In genomic region chr20:38315290-38315966, GRCh38 we compare ENCODE assay signal across 14 cellular contexts. TPM values are rescaled to one million over a fixed set of nuclear protein-coding genes. Genes with fewer than 3 reads are reported as not detected.
DNase-seq lines count a peak whose midpoint lies in the region; ATAC-seq and TF ChIP-seq lines count a peak whose summit lies in the region.
"Had no signal": no experiment of that assay in that cellular context is flagged by ENCODE, and none has a peak within 500 bp of the region (broad histone marks: within the 10 kb centered on the region; RNA-seq: fewer than 3 reads in every experiment).

No MANE protein-coding gene starts in this region.

- no peak overlapping the region for H3K23ac ChIP-seq in IMR-90 (ENCODE audit: low read depth, low read length)

- in situ Hi-C loops in IMR-90 (cut with MboI; ENCODE audit: low sequenced_read_pairs), result no loop called here

- no peak overlapping the region for H3K14ac ChIP-seq in IMR-90 (replicated peaks; ENCODE audit: low read depth, low read length)

- 63% methylated on average over 4 of the region's 5 CpGs; no CpG with 5 or more reads in 1 of the 2 experiments for WGBS in IMR-90 (ENCODE audit: extremely low coverage in 2 of 2, insufficient read length in 1 of 2), 2 experiments
- WGBS in sigmoid colon, 2 donors, result 67 to 70% methylated on average over 5 of the region's 5 CpGs

- peaks cover 43% of the 10 kb centered on the region for H3K27me3 ChIP-seq in IMR-90 (ENCODE audit: control insufficient read depth, insufficient read depth, low read length)
- peaks cover 0 to 8% (median 0%) of the 10 kb centered on the region in 3 donors for H3K27me3 ChIP-seq in sigmoid colon
- H3K27me3 ChIP-seq: right lobe of liver had no signal

- H2BK120ac ChIP-seq in IMR-90 (ENCODE audit: low read depth, low read length), result no peak overlapping the region

- peak; percentile 41 for TF ChIP-seq RAD21 in IMR-90 (IDR thresholded peaks at IDR 0.05; ENCODE audit: low read length)

- H2AK9ac ChIP-seq in IMR-90 (replicated peaks; ENCODE audit: low read depth, low read length, poor library complexity), result no peak overlapping the region

- H3K4me3 ChIP-seq in IMR-90 (ENCODE audit: insufficient read depth, low read depth, low read length) (no peak overlapping the region), sigmoid colon (no peak overlapping the region)
- H3K4me3 ChIP-seq: right lobe of liver had no signal

- H4K91ac ChIP-seq in IMR-90 (ENCODE audit: insufficient read depth, low read depth, low read length), result no peak overlapping the region

- TF ChIP-seq CTCF in IMR-90 (conservative IDR thresholded peaks at IDR 0.05; ENCODE audit: low read depth, low read length) (no peak; the same call in 1 of the 2 replicates), sigmoid colon (IDR thresholded peaks at IDR 0.05) (no peak)

- H3K9me3 ChIP-seq in IMR-90 (ENCODE audit: control insufficient read depth, insufficient read depth, low read length) (no peaks in the 10 kb centered on the region), sigmoid colon (no peaks in the 10 kb centered on the region)
- H3K9me3 ChIP-seq: right lobe of liver had no signal

- TF ChIP-seq EP300 in sigmoid colon (IDR thresholded peaks at IDR 0.05), result no peak

- no peak overlapping the region for H4K5ac ChIP-seq in IMR-90 (ENCODE audit: low read depth, low read length)

- H3K27ac ChIP-seq in IMR-90 (ENCODE audit: insufficient read depth, low read length), result no peak overlapping the region
- no peak overlapping the region for H3K27ac ChIP-seq in sigmoid colon
- H3K27ac ChIP-seq: right lobe of liver had no signal

- POLR2A ChIA-PET in IMR-90 (lab: Charles Lee; ENCODE audit: unreplicated experiment), result no interaction called here

- ATAC-seq in IMR-90 (ENCODE audit: low read depth), result peak; percentile 32; the same call in 1 of the 2 replicates
- ATAC-seq: activated T-helper 17 cell treated with anti-CD3 and anti-CD28 coated beads, Interleukin-2, amount 50 U/mL, for 72 hours had no signal

- H4K8ac ChIP-seq in IMR-90 (ENCODE audit: low read depth in 2 of 2, low read length in 2 of 2), result no peak overlapping the region

- H2AK5ac ChIP-seq in IMR-90 (ENCODE audit: low read depth, low read length), result no peak overlapping the region

- H4K20me1 ChIP-seq in IMR-90 (ENCODE audit: insufficient read depth, low read length), result no peaks in the 10 kb centered on the region

- H3K18ac ChIP-seq in IMR-90 (ENCODE audit: low read depth, low read length), result no peak overlapping the region

- BruUV-seq in IMR-90 (replicated peaks; lab: Mats Ljungman, UMichigan), result no TSS peak

- no peaks in the 10 kb centered on the region for H3K79me1 ChIP-seq in IMR-90 (ENCODE audit: low read depth in 1 of 2, low read length in 2 of 2)

- H3K36me3 ChIP-seq in IMR-90 (ENCODE audit: control insufficient read depth, insufficient read depth, low read length) (no peaks in the 10 kb centered on the region), sigmoid colon (no peaks in the 10 kb centered on the region)
- H3K36me3 ChIP-seq: right lobe of liver had no signal

- dilution Hi-C loops in IMR-90 (cut with HindIII; ENCODE audit: low sequenced_read_pairs, unreplicated experiment), result no loop called here

- no peak overlapping the region for H3K9ac ChIP-seq in IMR-90 (ENCODE audit: low read depth, low read length)

- H2BK5ac ChIP-seq in IMR-90 (ENCODE audit: low read depth, low read length, poor library complexity, severe bottlenecking), result no peak overlapping the region

- no peak overlapping the region for H3K4me2 ChIP-seq in IMR-90 (ENCODE audit: low read depth, low read length)

- no peak overlapping the region for H2BK15ac ChIP-seq in IMR-90 (ENCODE audit: low read depth, low read length)

- H2AFZ ChIP-seq in IMR-90 (replicated peaks; ENCODE audit: low read length, poor library complexity), result peak overlapping the region; percentile 61

- TF ChIP-seq POLR2A in IMR-90 (IDR thresholded peaks at IDR 0.05; ENCODE audit: low read depth, low read length) (no peak), sigmoid colon (IDR thresholded peaks at IDR 0.05) (no peak)

- no peaks in the 10 kb centered on the region for H3K4me1 ChIP-seq in IMR-90 (ENCODE audit: control insufficient read depth, insufficient read depth, low read length)
- H3K4me1 ChIP-seq in sigmoid colon, result no peaks in the 10 kb centered on the region
- H3K4me1 ChIP-seq: right lobe of liver had no signal

- H3K4ac ChIP-seq in IMR-90 (ENCODE audit: low read depth, low read length), result no peak overlapping the region

- no peaks in the 10 kb centered on the region for H3K9me1 ChIP-seq in IMR-90 (ENCODE audit: insufficient read depth, low read length)

- intact Hi-C loops in IMR-90 (cut with micrococcal nuclease), result no loop called here
- intact Hi-C loops in sigmoid colon (cut with DNase I), result no loop called here

- CTCF ChIA-PET in IMR-90 (lab: Yijun Ruan, JAX), result interaction anchor here (0.6 to 1.5 kb wide), 4 partner anchors 72 to 93 kb away, joined by 3 read pairs; no protein-coding TSS in a partner anchor

- H3K56ac ChIP-seq in IMR-90 (ENCODE audit: extremely low read depth, insufficient read depth, low read length), result no peak overlapping the region

- H2BK20ac ChIP-seq in IMR-90 (ENCODE audit: low read depth, low read length), result no peak overlapping the region

- DNase-seq in Ammon's horn (ENCODE audit: low spot score) (peak; percentile 69), IMR-90 (peak; percentile 41), astrocyte of the hippocampus (ENCODE audit: low read depth, low spot score) (peak; percentile 35), left kidney (ENCODE audit: low read depth, low spot score) (peak; percentile 54), sigmoid colon (no peak), HuH-7.5 (ENCODE audit: low spot score) (no peak)
- DNase-seq in activated CD4-positive, alpha-beta T cell treated with anti-CD3 and anti-CD28 coated beads for 4 hours, result no peak
- DNase-seq in effector CD8-positive, alpha-beta T cell (lab: John Stamatoyannopoulos, UW), result no peak
- DNase-seq: activated CD4-positive, CD25-positive, alpha-beta regulatory T cell treated with anti-CD3 and anti-CD28 coated beads, Interleukin-2, amount 50 U/mL, for 72 hours; right lobe of liver; Right ventricle myocardium superior had no signal

TF ChIP-seq in IMR-90, 13 proteins besides CTCF, POLR2A, EP300 and RAD21:
- TF ChIP-seq SMC3 (IDR thresholded peaks at IDR 0.05; ENCODE audit: low read depth, low read length) (0 out of 2 replicates have a peak, but pooled peaks have one; percentile 23), BHLHE40 (IDR thresholded peaks at IDR 0.05; ENCODE audit: low read depth, low read length) (no peak), USF2 (IDR thresholded peaks at IDR 0.05; ENCODE audit: low read depth, low read length) (no peak)

RNA-seq across cellular contexts. Expression of gene BPI, which starts 11.5 kb away (rescaled TPM):
- total RNA-seq in IMR-90 (2012; rRNA removed) (not detected in 2 replicates), sigmoid colon (under 1 TPM in 1 of 4 donors, not detected in 3; 0.99 TPM)
- polyA plus RNA-seq in IMR-90 (2012; rRNA removed) (0.05 and 0.06 TPM in 2 replicates), sigmoid colon (under 1 TPM in 1 of 3 donors, not detected in 2; 0.09 TPM)
- polyA plus RNA-seq in IMR-90 (2012; cell fraction: cytosol; rRNA removed), result 0.10 TPM in 1 of 2 replicates, not detected in the other
- 0.03 and 0.09 TPM in 2 replicates for polyA plus RNA-seq in IMR-90 (2012; cell fraction: nucleus; rRNA removed; ENCODE audit: low replicate concordance)
- total RNA-seq: activated T-helper 17 cell treated with anti-CD3 and anti-CD28 coated beads, Interleukin-2, amount 50 U/mL, for 72 hours; ureter had no signal

RNA-seq across cellular contexts. Expression of gene LBP, which starts 30.9 kb away (rescaled TPM):
- not detected in 2 replicates for total RNA-seq in IMR-90 (2012; rRNA removed)
- not detected in 2 replicates for polyA plus RNA-seq in IMR-90 (2012; rRNA removed)
- polyA plus RNA-seq in IMR-90 (2012; cell fraction: cytosol; rRNA removed), result not detected in 2 replicates
- not detected in 2 replicates for polyA plus RNA-seq in IMR-90 (2012; cell fraction: nucleus; rRNA removed; ENCODE audit: low replicate concordance)
- under 1 TPM in 1 of 4 donors, not detected in 3; 0.49 TPM for total RNA-seq in sigmoid colon
- 1 to 10 TPM in 1 of 3 donors, not detected in 2; 1.9 TPM for polyA plus RNA-seq in sigmoid colon
- total RNA-seq: activated T-helper 17 cell treated with anti-CD3 and anti-CD28 coated beads, Interleukin-2, amount 50 U/mL, for 72 hours; mononuclear cell; Right ventricle myocardium superior had no signal

RNA-seq across cellular contexts. Expression of gene KIAA1755, which starts 54.9 kb away (rescaled TPM):
- total RNA-seq in IMR-90 (2012; rRNA removed) (2.2 and 2.5 TPM in 2 replicates), sigmoid colon (10 to 100 TPM in 3 of 4 donors, 1 to 10 TPM in 1; 9.2 to 39.1 (median 17.1) TPM)
- polyA plus RNA-seq in IMR-90 (2012; rRNA removed) (4.7 and 5.1 TPM in 2 replicates), sigmoid colon (1 to 10 TPM in 2 of 3 donors, not detected in 1; 1.2 to 6.4 TPM)
- 1.7 and 2.4 TPM in 2 replicates for polyA plus RNA-seq in IMR-90 (2012; cell fraction: cytosol; rRNA removed)
- polyA plus RNA-seq in IMR-90 (2012; cell fraction: nucleus; rRNA removed; ENCODE audit: low replicate concordance), result 18.1 and 26.1 TPM in 2 replicates
- total RNA-seq: activated T-helper 17 cell treated with anti-CD3 and anti-CD28 coated beads, Interleukin-2, amount 50 U/mL, for 72 hours had no signal

Comparison
In these comparisons a context has a peak if more than half of its experiments do, and no peak if none do; other contexts are left out.
1. DNase-seq: peak in Ammon's horn (single experiment), IMR-90 (single experiment), astrocyte of the hippocampus (single experiment) and left kidney (single experiment); none in sigmoid colon (single experiment), activated CD4-positive, alpha-beta T cell treated with anti-CD3 and anti-CD28 coated beads for 4 hours (0 of 2), HuH-7.5 (single experiment) and effector CD8-positive, alpha-beta T cell (single experiment).